Comparison of ENCODE assay signal across 25 cellular contexts in the genomic region with DNA sequence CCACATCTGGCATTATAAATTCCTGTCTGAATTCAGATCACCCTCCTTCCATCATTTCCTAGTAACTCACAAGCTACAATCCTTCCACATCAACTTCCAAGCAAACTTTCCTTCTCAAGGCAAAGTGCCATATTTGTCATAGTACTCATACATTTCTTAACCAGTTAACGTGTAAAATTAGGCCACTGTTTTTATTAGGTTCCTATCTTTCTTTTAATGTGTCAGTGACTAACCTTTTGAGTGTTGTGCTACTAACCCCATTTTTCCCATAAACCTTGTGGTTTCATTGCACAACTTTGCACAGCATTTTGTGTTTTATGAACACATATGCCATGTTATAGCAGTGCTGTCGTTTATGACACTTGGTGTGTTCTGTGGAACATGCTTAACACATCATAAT.
DNase-seq lines count a peak whose midpoint lies in the region; ATAC-seq, FAIRE-seq and TF ChIP-seq lines count a peak whose summit lies in the region.
"Had no signal": no experiment of that assay in that cellular context is flagged by ENCODE, and none has a peak within 500 bp of the region (broad histone marks: within the 10 kb centered on the region; RNA-seq: fewer than 3 reads in every experiment).

No MANE protein-coding gene starts in this region.

- no peaks in the 10 kb centered on the region; the same call in 2 of the 3 replicates for H3K36me3 Mint-ChIP-seq in GM23338 (ENCODE audit: low read depth)
- H3K36me3 Mint-ChIP-seq: naive thymus-derived CD8-positive, alpha-beta T cell had no signal

- no peaks in the 10 kb centered on the region for H3K27me3 ChIP-seq in fibroblast of lung (ENCODE audit: control insufficient read depth, insufficient read depth, low read length)
- no peaks in the 10 kb centered on the region for H3K27me3 ChIP-seq in GM23338 (ENCODE audit: insufficient read depth)
- H3K27me3 ChIP-seq: hepatocyte had no signal

- no peaks in the 10 kb centered on the region for H3K9me2 ChIP-seq in GM23338 (ENCODE audit: insufficient read depth)

- no peaks in the 10 kb centered on the region for H3K9me3 ChIP-seq in fibroblast of lung (ENCODE audit: control insufficient read depth, insufficient read depth, low read depth, low read length)

- ATAC-seq in GM23338 (no peak), GM21423 (IDR thresholded peaks at IDR 0.05; ENCODE audit: unreplicated experiment) (no peak), GM18517 (IDR thresholded peaks at IDR 0.05; ENCODE audit: unreplicated experiment) (no peak)
- ATAC-seq: activated naive CD8-positive, alpha-beta T cell treated with anti-CD3 and anti-CD28 coated beads, Interleukin-2, amount 50 U/mL, for 24 hours; naive thymus-derived CD8-positive, alpha-beta T cell; Panc1; SK-N-SH treated with all-trans-retinoic acid at 6 μM for 48 hours had no signal

- no peak overlapping the region for H2AFZ ChIP-seq in fibroblast of lung (ENCODE audit: low read length)
- H2AFZ ChIP-seq in GM23338: no peak overlapping the region
- H2AFZ ChIP-seq: hepatocyte had no signal

- no peaks in the 10 kb centered on the region for H3K4me1 Mint-ChIP-seq in GM23338
- H3K4me1 Mint-ChIP-seq: activated naive CD8-positive, alpha-beta T cell treated with anti-CD3 and anti-CD28 coated beads, Interleukin-2, amount 50 U/mL, for 24 hours; naive thymus-derived CD8-positive, alpha-beta T cell had no signal

- H3K9ac ChIP-seq in fibroblast of lung (ENCODE audit: insufficient read depth, low read length): no peak overlapping the region

- no peaks in the 10 kb centered on the region for H3F3A ChIP-seq in GM23338 (replicated peaks; ENCODE audit: low read depth)

- H3K9me3 Mint-ChIP-seq in GM23338: no peaks in the 10 kb centered on the region
- H3K9me3 Mint-ChIP-seq: activated naive CD8-positive, alpha-beta T cell treated with anti-CD3 and anti-CD28 coated beads, Interleukin-2, amount 50 U/mL, for 24 hours; naive thymus-derived CD8-positive, alpha-beta T cell had no signal

- no peak for TF ChIP-seq CTCF in fibroblast of lung (conservative IDR thresholded peaks at IDR 0.05 in 1 of 2, IDR thresholded peaks at IDR 0.05 in 1 of 2; ENCODE audit: low read depth in 1 of 2, low read length in 2 of 2)
- TF ChIP-seq CTCF in GM23338 (conservative IDR thresholded peaks at IDR 0.05; ENCODE audit: low read depth in 2 of 2): no peak

- FAIRE-seq in GM12892 (lab: Jason Lieb, UNC): peak; percentile 51
- FAIRE-seq: GM18507 had no signal

- no peak for TF ChIP-seq POLR2A in GM12892 (IDR thresholded peaks at IDR 0.05; ENCODE audit: low read depth, low read length)

- no peak overlapping the region for H3K4me3 ChIP-seq in fibroblast of lung (replicated peaks in 1 of 4; ENCODE audit: control extremely low read depth in 1 of 4, insufficient read depth in 1 of 4, low read depth in 3 of 4, low read length in 4 of 4)
- no peak overlapping the region for H3K4me3 ChIP-seq in GM23338
- H3K4me3 ChIP-seq: hepatocyte, lung had no signal

- no peak overlapping the region for H3K4me3 Mint-ChIP-seq in GM23338
- H3K4me3 Mint-ChIP-seq: activated naive CD8-positive, alpha-beta T cell treated with anti-CD3 and anti-CD28 coated beads, Interleukin-2, amount 50 U/mL, for 24 hours; naive thymus-derived CD8-positive, alpha-beta T cell had no signal

- no peaks in the 10 kb centered on the region for H3K36me3 ChIP-seq in fibroblast of lung (ENCODE audit: control insufficient read depth, insufficient read depth, low read length)
- no peaks in the 10 kb centered on the region for H3K36me3 ChIP-seq in GM23338 (ENCODE audit: insufficient read depth)

- H4K20me1 ChIP-seq in fibroblast of lung (ENCODE audit: control insufficient read depth, extremely low read depth, insufficient read depth, low read length) (no peaks in the 10 kb centered on the region), GM23338 (replicated peaks; ENCODE audit: insufficient read depth) (no peaks in the 10 kb centered on the region)

- no peaks in the 10 kb centered on the region for H3K27me3 Mint-ChIP-seq in GM23338 (ENCODE audit: insufficient read depth, low read depth, poor library complexity)
- H3K27me3 Mint-ChIP-seq: activated naive CD8-positive, alpha-beta T cell treated with anti-CD3 and anti-CD28 coated beads, Interleukin-2, amount 50 U/mL, for 24 hours; naive thymus-derived CD8-positive, alpha-beta T cell had no signal

- H3K79me2 ChIP-seq in fibroblast of lung (ENCODE audit: control insufficient read depth, insufficient read depth, low read length): no peaks in the 10 kb centered on the region
- H3K79me2 ChIP-seq in GM23338 (replicated peaks; ENCODE audit: insufficient read depth): no peaks in the 10 kb centered on the region
- H3K79me2 ChIP-seq: hepatocyte had no signal

- H3K27ac ChIP-seq in fibroblast of lung (ENCODE audit: insufficient read depth, low read length): no peak overlapping the region
- H3K27ac ChIP-seq in GM23338 (ENCODE audit: low read depth): no peak overlapping the region
- H3K27ac ChIP-seq: hepatocyte, HL-60 had no signal

- H3K4me2 ChIP-seq in fibroblast of lung (ENCODE audit: extremely low read depth, insufficient read depth, low read length) (no peak overlapping the region), GM23338 (no peak overlapping the region)
- H3K4me2 ChIP-seq: hepatocyte had no signal

- no peak overlapping the region for H3K27ac Mint-ChIP-seq in GM23338
- H3K27ac Mint-ChIP-seq: activated naive CD8-positive, alpha-beta T cell treated with anti-CD3 and anti-CD28 coated beads, Interleukin-2, amount 50 U/mL, for 24 hours; naive thymus-derived CD8-positive, alpha-beta T cell had no signal

- no peaks in the 10 kb centered on the region for H3K4me1 ChIP-seq in fibroblast of lung (ENCODE audit: control insufficient read depth, extremely low read depth, insufficient read depth, low read length)
- H3K4me1 ChIP-seq in GM23338 (ENCODE audit: insufficient read depth): no peaks in the 10 kb centered on the region

- no peak for DNase-seq in GM12892 (ENCODE audit: insufficient read length)
- peak; percentile 31 for DNase-seq in NOMO-1 treated with DMSO at 0.1 percent for 48 hours (lab: John Stamatoyannopoulos, UW; ENCODE audit: unreplicated experiment)
- peak; percentile 49 to 64 for DNase-seq in fibroblast of lung (ENCODE audit: low read depth in 2 of 2)
- DNase-seq in SHP77 treated with DMSO at 0.1 percent for 48 hours (lab: John Stamatoyannopoulos, UW): no peak
- no peak for DNase-seq in GM23338 (ENCODE audit: low spot score)
- DNase-seq: activated naive CD8-positive, alpha-beta T cell treated with anti-CD3 and anti-CD28 coated beads, Interleukin-2, amount 50 U/mL, for 24 hours; C1 segment of cervical spinal cord; central memory CD4-positive, alpha-beta T cell; effector memory CD4-positive, alpha-beta T cell; H7; islet precursor cell; naive thymus-derived CD8-positive, alpha-beta T cell; NCI-H2171 treated with DMSO at 0.1 percent for 48 hours; NCI-H774; stimulated activated CD8-positive, alpha-beta memory T cell treated with anti-CD3 and anti-CD28 coated beads, Interleukin-4, amount 100 ng/mL, for 48 hours; substantia nigra; T1000 had no signal

TF ChIP-seq in GM23338, 12 proteins besides CTCF, POLR2A, EP300 and RAD21 (continues in another document):
- TF ChIP-seq JUNB (IDR thresholded peaks at IDR 0.05; ENCODE audit: unreplicated experiment) (no peak), STAT1 (IDR thresholded peaks at IDR 0.05; ENCODE audit: unreplicated experiment) (no peak), ETS1 (IDR thresholded peaks at IDR 0.05) (no peak), NANOG (IDR thresholded peaks at IDR 0.05; ENCODE audit: borderline replicate concordance) (no peak), ZNF331 (CRISPR knock-in tag; IDR thresholded peaks at IDR 0.05; ENCODE audit: low read depth) (no peak)

Comparison
In these comparisons a context has a peak if more than half of its experiments do, and no peak if none do; other contexts are left out.
1. DNase-seq: peak in NOMO-1 treated with DMSO at 0.1 percent for 48 hours (single experiment) and fibroblast of lung (2 of 2); none in GM12892 (single experiment), SHP77 treated with DMSO at 0.1 percent for 48 hours (single experiment) and GM23338 (single experiment).